Comparison of ENCODE assay signal across 8 cellular contexts in the genomic region with DNA sequence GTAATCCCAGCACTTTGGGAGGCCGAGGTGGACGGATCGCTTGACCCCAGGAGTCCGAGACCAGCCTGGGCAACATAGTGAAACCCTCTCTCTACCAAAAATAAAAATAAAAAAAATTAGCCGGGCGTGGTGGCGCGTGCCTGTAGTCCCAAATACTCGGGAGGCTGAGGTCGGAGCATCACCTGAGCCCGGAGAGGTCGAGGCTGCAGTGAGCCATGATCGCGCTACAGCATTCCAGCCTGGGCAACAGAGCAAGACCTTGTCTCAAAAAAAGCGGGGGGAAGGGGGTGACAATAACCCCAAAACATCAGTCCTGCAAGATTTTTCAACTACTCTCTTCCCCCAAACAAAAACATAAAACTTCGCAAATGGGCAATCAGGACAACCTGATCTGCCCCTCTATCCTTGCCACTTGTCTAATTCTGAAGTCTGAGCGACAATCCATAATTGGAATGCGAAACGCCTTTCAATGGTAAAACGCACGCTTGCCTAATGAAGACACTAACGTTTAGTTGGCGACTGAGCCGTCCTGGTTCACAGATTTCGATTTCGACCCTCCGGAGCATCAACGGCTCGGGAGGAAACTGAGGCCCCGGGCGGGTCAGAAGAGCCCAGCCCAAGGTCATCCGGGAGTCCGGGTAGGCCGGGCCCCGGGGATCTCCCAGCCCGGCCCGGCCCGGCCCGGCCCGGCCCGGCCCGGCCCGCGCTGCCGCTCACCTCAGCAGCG. TPM values are rescaled to one million over a fixed set of nuclear protein-coding genes. Genes with fewer than 3 reads are reported as not detected.
A peak's percentile ranks its signal among the peaks of the same experiment; 100 is the strongest.
DNase-seq lines count a peak whose midpoint lies in the region; ATAC-seq, FAIRE-seq and TF ChIP-seq lines count a peak whose summit lies in the region.

No MANE protein-coding gene starts in this region.

- TF ChIP-seq EP300 in A549 (IDR thresholded peaks at IDR 0.05), result no peak
- TF ChIP-seq EP300 in suprapubic skin (IDR thresholded peaks at IDR 0.05), result no peak

- H3K9me3 Mint-ChIP-seq in activated T-helper 2 cell treated with anti-CD3 and anti-CD28 coated beads, Interferon-gamma antibody, Interleukin-2, Interleukin-4, amounts not matched to agents 10 μg/mL and 5 μg/mL and 100 μg/mL, durations not matched to agents 14 hours and 24 hours and 36 hours, result peaks cover 5% of the 10 kb centered on the region

- H3K4me3 Mint-ChIP-seq in activated T-helper 2 cell treated with anti-CD3 and anti-CD28 coated beads, Interferon-gamma antibody, Interleukin-2, Interleukin-4, amounts not matched to agents 10 μg/mL and 5 μg/mL and 100 μg/mL, durations not matched to agents 14 hours and 24 hours and 36 hours (ENCODE audit: low read depth), result peak overlapping the region; percentile 81

- DNase-seq in A549 (ENCODE audit: low read depth in 1 of 2, low spot score in 1 of 2) (no peak), GM19239 (ENCODE audit: insufficient read length, low spot score) (no peak), keratinocyte (ENCODE audit: low read depth, low spot score) (no peak), suprapubic skin (ENCODE audit: low spot score in 2 of 2) (no peak), NCI-H2029 (lab: John Stamatoyannopoulos, UW) (no peak), SHP77 treated with DMSO at 0.1 percent for 48 hours (lab: John Stamatoyannopoulos, UW) (no peak)
- DNase-seq in activated T-helper 2 cell treated with anti-CD3 and anti-CD28 coated beads, Interferon-gamma antibody, Interleukin-2, Interleukin-4, amounts not matched to agents 10 μg/mL and 5 μg/mL and 100 μg/mL, durations not matched to agents 14 hours and 24 hours and 36 hours (ENCODE audit: low spot score), result no peak

- H3K27me3 Mint-ChIP-seq in activated T-helper 2 cell treated with anti-CD3 and anti-CD28 coated beads, Interferon-gamma antibody, Interleukin-2, Interleukin-4, amounts not matched to agents 10 μg/mL and 5 μg/mL and 100 μg/mL, durations not matched to agents 14 hours and 24 hours and 36 hours (ENCODE audit: low read depth), result no peaks in the 10 kb centered on the region

- H3K9me1 ChIP-seq in keratinocyte (ENCODE audit: control insufficient read depth, extremely low read depth, insufficient read depth, low read length), result peaks cover 6% of the 10 kb centered on the region

- H3K36me3 ChIP-seq in keratinocyte (ENCODE audit: control insufficient read depth in 2 of 2, extremely low read depth in 1 of 2, insufficient read depth in 2 of 2, low read length in 2 of 2) (peaks cover 0 to 15% of the 10 kb centered on the region in 2 experiments), suprapubic skin (no peaks in the 10 kb centered on the region)

- H3K27ac ChIP-seq in A549 (peak overlapping the region; percentile 98), keratinocyte (ENCODE audit: control insufficient read depth, insufficient read depth, low read length) (peak overlapping the region; percentile 85), suprapubic skin (peak overlapping the region; percentile 90)

- H4K20me1 ChIP-seq in keratinocyte (ENCODE audit: control insufficient read depth, extremely low read depth, insufficient read depth, low read length), result peaks cover 11% of the 10 kb centered on the region

- no peak for TF ChIP-seq CTCF in A549 (IDR thresholded peaks at IDR 0.05)
- TF ChIP-seq CTCF in keratinocyte (optimal IDR thresholded peaks at IDR 0.05 in 1 of 3, IDR thresholded peaks at IDR 0.05 in 1 of 3, conservative IDR thresholded peaks at IDR 0.05 in 1 of 3; ENCODE audit: extremely low read depth in 1 of 3, insufficient read depth in 2 of 3, low read length in 3 of 3), result no peak
- no peak for TF ChIP-seq CTCF in suprapubic skin (IDR thresholded peaks at IDR 0.05)

- CTCF ChIA-PET in A549 (lab: Yijun Ruan, JAX), result interaction anchor here (0.7 to 1.9 kb wide), 9 partner anchors 9 to 140 kb away, joined by 3 to 7 read pairs (median 4); partner anchors contain the start of gene C15orf40

- POLR2A ChIA-PET in A549 (lab: Yijun Ruan, JAX), result interaction anchor here (0.6 to 1.8 kb wide), 7 partner anchors 9 to 142 kb away, joined by 4 to 21 read pairs (median 14); partner anchors contain the start of genes C15orf40 and HDGFL3

- peak overlapping the region; percentile 95 for H3K9ac ChIP-seq in keratinocyte (ENCODE audit: control insufficient read depth, extremely low read depth, insufficient read depth, low read length)

- intact Hi-C loops in activated T-helper 2 cell treated with anti-CD3 and anti-CD28 coated beads, Interferon-gamma antibody, Interleukin-2, Interleukin-4, amounts not matched to agents 10 μg/mL and 5 μg/mL and 100 μg/mL, durations not matched to agents 14 hours and 24 hours and 36 hours (cut with micrococcal nuclease), result loop anchor here (5.0 to 10.0 kb wide), 4 partner anchors 41 to 259 kb away; partner anchors contain the start of genes FSD2, HDGFL3, TM6SF1 and WHAMM

- TF ChIP-seq POLR2A in A549 (IDR thresholded peaks at IDR 0.05; ENCODE audit: low read length) (no peak), suprapubic skin (IDR thresholded peaks at IDR 0.05) (no peak)

- H3K4me2 ChIP-seq in A549 (peak overlapping the region; percentile 89), keratinocyte (ENCODE audit: control insufficient read depth, extremely low read depth, insufficient read depth, low read depth, low read length) (peak overlapping the region; percentile 100)

- no peak for TF ChIP-seq RAD21 in A549 (conservative IDR thresholded peaks at IDR 0.05 in 1 of 2, IDR thresholded peaks at IDR 0.05 in 1 of 2)

- H3K4me1 ChIP-seq in A549 (peaks cover 34% of the 10 kb centered on the region), keratinocyte (ENCODE audit: control insufficient read depth, extremely low read depth, insufficient read depth, low read length) (peaks cover 36% of the 10 kb centered on the region), suprapubic skin (peaks cover 54% of the 10 kb centered on the region)

- ATAC-seq in A549 (no peak), GM19463 (IDR thresholded peaks at IDR 0.05; ENCODE audit: unreplicated experiment) (no peak)

- 2% methylated on average over 30 of the region's 46 CpGs for WGBS in A549 (ENCODE audit: missing lambda C conversion rate)
- WGBS in suprapubic skin, result 9% methylated on average over 30 of the region's 46 CpGs

- H3K27ac Mint-ChIP-seq in activated T-helper 2 cell treated with anti-CD3 and anti-CD28 coated beads, Interferon-gamma antibody, Interleukin-2, Interleukin-4, amounts not matched to agents 10 μg/mL and 5 μg/mL and 100 μg/mL, durations not matched to agents 14 hours and 24 hours and 36 hours, result peak overlapping the region; percentile 72

- no peaks in the 10 kb centered on the region for H3K9me3 ChIP-seq in A549
- no peaks in the 10 kb centered on the region for H3K9me3 ChIP-seq in keratinocyte (ENCODE audit: control insufficient read depth, low read depth, low read length)
- no peaks in the 10 kb centered on the region for H3K9me3 ChIP-seq in suprapubic skin

- peaks cover 20% of the 10 kb centered on the region for H3K4me1 Mint-ChIP-seq in activated T-helper 2 cell treated with anti-CD3 and anti-CD28 coated beads, Interferon-gamma antibody, Interleukin-2, Interleukin-4, amounts not matched to agents 10 μg/mL and 5 μg/mL and 100 μg/mL, durations not matched to agents 14 hours and 24 hours and 36 hours (ENCODE audit: low read depth)

- H3K36me3 Mint-ChIP-seq in activated T-helper 2 cell treated with anti-CD3 and anti-CD28 coated beads, Interferon-gamma antibody, Interleukin-2, Interleukin-4, amounts not matched to agents 10 μg/mL and 5 μg/mL and 100 μg/mL, durations not matched to agents 14 hours and 24 hours and 36 hours (ENCODE audit: low read depth), result peaks cover 24% of the 10 kb centered on the region

- no peaks in the 10 kb centered on the region for H3K27me3 ChIP-seq in keratinocyte (ENCODE audit: control insufficient read depth, extremely low read depth, insufficient read depth, low read length)
- H3K27me3 ChIP-seq in suprapubic skin, result no peaks in the 10 kb centered on the region

- H2AFZ ChIP-seq in keratinocyte (ENCODE audit: control insufficient read depth, low read length), result peak overlapping the region; percentile 37

- H3K4me3 ChIP-seq in A549 (peak overlapping the region; percentile 80), keratinocyte (ENCODE audit: control insufficient read depth in 2 of 3, extremely low read depth in 1 of 3, insufficient read depth in 2 of 3, low read depth in 1 of 3, low read length in 3 of 3) (peak overlapping the region; percentile 64 to 98 (median 97)), suprapubic skin (peak overlapping the region; percentile 78)

- dilution Hi-C loops in keratinocyte (cut with MboI; ENCODE audit: extremely low pct_ligation_motif_present, low sequenced_read_pairs), result no loop called here

- peaks cover 56% of the 10 kb centered on the region for H3K79me2 ChIP-seq in keratinocyte (ENCODE audit: control insufficient read depth, insufficient read depth, low read length)

- FAIRE-seq in A549 (lab: Jason Lieb, UNC) (no peak), GM19239 (lab: Jason Lieb, UNC) (peak; percentile 11), keratinocyte (lab: Jason Lieb, UNC) (no peak)

RNA-seq across cellular contexts. Expression of gene BTBD1, which starts 0.9 kb away (rescaled TPM):
- polyA plus RNA-seq in A549 (2011; rRNA removed) (88.8 and 95.8 TPM in 2 replicates), A549 (2017; fragmentation: RNase III; extraction: RNeasy Plus Mini Kit Qiagen cat#74134 plus additional on column Dnase treatment) (52.2 to 53.1 TPM (median 52.7 TPM) in 3 replicates), keratinocyte (37.8 to 70.5 TPM (median 58.7 TPM) in 3 replicates)
- 28.1 and 37.7 TPM in 2 replicates for polyA plus RNA-seq in A549 (2012; cell fraction: cytosol; rRNA removed)
- polyA plus RNA-seq in A549 (2012; cell fraction: nucleus; rRNA removed), result 20.3 TPM in 2 replicates
- polyA minus RNA-seq in A549 (2011; rRNA and poly(A)+ RNA removed), result 33.3 and 37.4 TPM in 2 replicates
- 56.8 and 59.5 TPM in 2 replicates for total RNA-seq in activated T-helper 2 cell treated with anti-CD3 and anti-CD28 coated beads, Interferon-gamma antibody, Interleukin-2, Interleukin-4, amounts not matched to agents 10 μg/mL and 5 μg/mL and 100 μg/mL, durations not matched to agents 14 hours and 24 hours and 36 hours
- 30.1 TPM for polyA plus RNA-seq in keratinocyte (2011; ENCODE audit: low read depth)
- polyA plus RNA-seq in keratinocyte (2011; cell fraction: cytosol; rRNA removed), result 42.4 and 82.9 TPM in 2 replicates
- 32.7 and 39.3 TPM in 2 replicates for polyA plus RNA-seq in keratinocyte (2011; cell fraction: nucleus; rRNA removed)
- polyA plus RNA-seq in keratinocyte (2012; ENCODE audit: low replicate concordance), result 31.3 and 37.9 TPM in 2 replicates
- 12.1 to 78.3 TPM (median 44.4 TPM) in 3 replicates for polyA minus RNA-seq in keratinocyte
- polyA minus RNA-seq in keratinocyte (2011; cell fraction: cytosol; rRNA and poly(A)+ RNA removed), result 69.8 TPM
- 25.6 and 47.0 TPM in 2 replicates for polyA minus RNA-seq in keratinocyte (2011; cell fraction: nucleus; rRNA and poly(A)+ RNA removed)
- total RNA-seq in suprapubic skin, result 10 to 100 TPM; 43.9 to 54.3 (median 50.0) TPM

RNA-seq across cellular contexts. Expression of gene TM6SF1, which starts 41.2 kb away (rescaled TPM):
- polyA plus RNA-seq in A549 (2011; rRNA removed), result 1.1 TPM in 2 replicates
- polyA plus RNA-seq in A549 (2012; cell fraction: cytosol; rRNA removed), result 0.06 and 0.08 TPM in 2 replicates
- polyA plus RNA-seq in A549 (2012; cell fraction: nucleus; rRNA removed), result 0.05 TPM in 1 of 2 replicates, not detected in the other
- polyA plus RNA-seq in A549 (2017; fragmentation: RNase III; extraction: RNeasy Plus Mini Kit Qiagen cat#74134 plus additional on column Dnase treatment), result 0.08 to 0.12 TPM in 2 of 3 replicates, not detected in the other
- 0.74 TPM in 1 of 2 replicates, not detected in the other for polyA minus RNA-seq in A549 (2011; rRNA and poly(A)+ RNA removed)
- 1.7 and 3.3 TPM in 2 replicates for total RNA-seq in activated T-helper 2 cell treated with anti-CD3 and anti-CD28 coated beads, Interferon-gamma antibody, Interleukin-2, Interleukin-4, amounts not matched to agents 10 μg/mL and 5 μg/mL and 100 μg/mL, durations not matched to agents 14 hours and 24 hours and 36 hours
- polyA plus RNA-seq in keratinocyte, result 0.05 TPM in 1 of 3 replicates, not detected in the others
- not detected for polyA plus RNA-seq in keratinocyte (2011; ENCODE audit: low read depth)
- polyA plus RNA-seq in keratinocyte (2011; cell fraction: cytosol; rRNA removed), result 0.05 TPM in 1 of 2 replicates, not detected in the other
- polyA plus RNA-seq in keratinocyte (2011; cell fraction: nucleus; rRNA removed), result not detected in 2 replicates
- polyA plus RNA-seq in keratinocyte (2012; ENCODE audit: low replicate concordance), result not detected in 2 replicates
- not detected in 3 replicates for polyA minus RNA-seq in keratinocyte
- not detected for polyA minus RNA-seq in keratinocyte (2011; cell fraction: cytosol; rRNA and poly(A)+ RNA removed)
- polyA minus RNA-seq in keratinocyte (2011; cell fraction: nucleus; rRNA and poly(A)+ RNA removed), result not detected in 2 replicates
- 1 to 10 TPM; 1.6 to 2.7 (median 2.3) TPM for total RNA-seq in suprapubic skin

RNA-seq across cellular contexts. Expression of gene C15orf40, which starts 54.8 kb away (rescaled TPM):
- polyA plus RNA-seq in A549 (2011; rRNA removed), result 48.0 and 54.1 TPM in 2 replicates
- polyA plus RNA-seq in A549 (2012; cell fraction: cytosol; rRNA removed), result 45.1 and 46.3 TPM in 2 replicates
- polyA plus RNA-seq in A549 (2012; cell fraction: nucleus; rRNA removed), result 10.8 and 13.8 TPM in 2 replicates
- polyA plus RNA-seq in A549 (2017; fragmentation: RNase III; extraction: RNeasy Plus Mini Kit Qiagen cat#74134 plus additional on column Dnase treatment), result 45.1 to 55.0 TPM (median 47.0 TPM) in 3 replicates
- polyA minus RNA-seq in A549 (2011; rRNA and poly(A)+ RNA removed), result 15.9 and 19.0 TPM in 2 replicates
- 22.1 and 24.4 TPM in 2 replicates for total RNA-seq in activated T-helper 2 cell treated with anti-CD3 and anti-CD28 coated beads, Interferon-gamma antibody, Interleukin-2, Interleukin-4, amounts not matched to agents 10 μg/mL and 5 μg/mL and 100 μg/mL, durations not matched to agents 14 hours and 24 hours and 36 hours
- 26.6 to 28.7 TPM (median 28.6 TPM) in 3 replicates for polyA plus RNA-seq in keratinocyte
- 7.1 TPM for polyA plus RNA-seq in keratinocyte (2011; ENCODE audit: low read depth)
- polyA plus RNA-seq in keratinocyte (2011; cell fraction: cytosol; rRNA removed), result 15.5 and 21.1 TPM in 2 replicates
- polyA plus RNA-seq in keratinocyte (2011; cell fraction: nucleus; rRNA removed), result 8.3 and 9.3 TPM in 2 replicates
- polyA plus RNA-seq in keratinocyte (2012; ENCODE audit: low replicate concordance), result 19.2 and 41.8 TPM in 2 replicates
- 4.1 to 6.5 TPM (median 6.0 TPM) in 3 replicates for polyA minus RNA-seq in keratinocyte
- 11.9 TPM for polyA minus RNA-seq in keratinocyte (2011; cell fraction: cytosol; rRNA and poly(A)+ RNA removed)
- polyA minus RNA-seq in keratinocyte (2011; cell fraction: nucleus; rRNA and poly(A)+ RNA removed), result 5.1 and 8.0 TPM in 2 replicates
- 10 to 100 TPM; 18.7 to 37.2 (median 22.9) TPM for total RNA-seq in suprapubic skin
